In the genomic region with DNA sequence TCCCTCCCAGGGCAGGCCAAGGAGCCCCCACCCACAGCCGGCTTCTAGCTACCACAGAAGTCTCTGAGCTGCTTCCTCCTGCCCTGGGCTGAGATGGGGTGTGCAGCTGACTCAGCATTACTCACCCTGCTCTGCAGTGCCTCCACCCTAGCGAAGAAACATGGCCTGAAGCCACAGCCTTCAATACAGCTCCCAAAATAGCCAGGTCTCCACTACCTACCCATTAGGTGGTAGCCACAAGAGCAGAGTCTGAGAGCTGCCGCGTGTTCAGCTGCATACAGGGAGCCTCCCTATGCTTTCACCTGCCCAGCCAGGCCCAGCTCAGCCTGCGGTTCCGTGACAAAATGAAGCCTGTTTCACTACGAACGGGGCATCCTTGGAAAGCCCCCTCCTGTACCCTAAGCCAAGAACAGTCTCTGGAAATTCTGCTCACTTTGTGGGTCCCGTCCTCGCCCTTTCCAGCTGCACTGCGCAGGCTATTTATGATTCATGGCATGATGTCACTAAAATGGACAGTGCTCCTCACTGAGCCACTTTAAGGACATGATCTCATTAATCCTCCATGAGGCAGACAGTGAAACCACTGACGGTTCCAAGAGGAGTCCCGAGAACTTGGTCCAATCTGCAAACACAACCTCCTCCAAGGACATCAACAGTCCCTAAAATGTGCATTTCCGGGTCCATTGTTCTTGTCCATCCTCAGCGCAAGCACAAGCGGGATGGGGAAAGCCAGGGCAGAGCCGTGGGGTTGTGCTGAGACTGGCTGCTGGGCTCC, we compare ENCODE assay signal across 8 cellular contexts. TPM values are rescaled to one million over a fixed set of nuclear protein-coding genes. Genes with fewer than 3 reads are reported as not detected.
DNase-seq lines count a peak whose midpoint lies in the region; ATAC-seq and TF ChIP-seq lines count a peak whose summit lies in the region.

No MANE protein-coding gene starts in this region.

- H3K27me3 ChIP-seq in breast epithelium (no peaks in the 10 kb centered on the region), right lobe of liver (no peaks in the 10 kb centered on the region)

- DNase-seq in NK-92 treated with Interleukin-12 subunit alpha and Interleukin-12 subunit beta, amount 100 ng/mL, for 24 hours (lab: John Stamatoyannopoulos, UW), result peak; percentile 92
- no peak for DNase-seq in NK-92 (lab: John Stamatoyannopoulos, UW; ENCODE audit: unreplicated experiment)
- DNase-seq in activated CD4-positive, CD25-positive, alpha-beta regulatory T cell treated with anti-CD3 and anti-CD28 coated beads, Interleukin-2, amount 50 U/mL, for 16 hours (ENCODE audit: low read depth, low spot score), result peak; percentile 54
- DNase-seq in breast epithelium (ENCODE audit: low spot score in 2 of 2), result no peak
- DNase-seq in right lobe of liver, result peak in 2 of 3 donors; percentile 60 to 73
- DNase-seq in stimulated activated CD8-positive, alpha-beta memory T cell treated with anti-CD3 and anti-CD28 coated beads, Interleukin-12 subunit alpha, Interleukin-12 subunit beta, amount 100 ng/mL, for 4 hours (ENCODE audit: low read depth), result peak; percentile 70
- no peak for DNase-seq in NCI-H524 (lab: John Stamatoyannopoulos, UW)

- no peak for TF ChIP-seq CTCF in breast epithelium (IDR thresholded peaks at IDR 0.05)
- no peak for TF ChIP-seq CTCF in right lobe of liver (IDR thresholded peaks at IDR 0.05)

- H3K36me3 ChIP-seq in breast epithelium, result no peaks in the 10 kb centered on the region
- peaks cover 0 to 75% (median 8%) of the 10 kb centered on the region in 4 donors for H3K36me3 ChIP-seq in right lobe of liver

- intact Hi-C loops in breast epithelium (cut with DNase I; ENCODE audit: low total_unique reads), result no loop called here
- intact Hi-C loops in right lobe of liver (cut with DNase I), result no loop called here

- peak; percentile 51 for ATAC-seq in HG03457 (IDR thresholded peaks at IDR 0.05; ENCODE audit: unreplicated experiment)
- peak; percentile 58 to 69 (median 64) for ATAC-seq in right lobe of liver

- WGBS in right lobe of liver (ENCODE audit: insufficient coverage, low coverage, low lambda C conversion rate, missing lambda C conversion rate), result 53% methylated on average over 5 of the region's 17 CpGs

- no peak overlapping the region for H3K4me3 ChIP-seq in breast epithelium
- no peak overlapping the region for H3K4me3 ChIP-seq in right lobe of liver

- no peaks in the 10 kb centered on the region for H3K9me3 ChIP-seq in breast epithelium
- H3K9me3 ChIP-seq in right lobe of liver, result no peaks in the 10 kb centered on the region

- H3K27ac ChIP-seq in breast epithelium, result peak overlapping the region; percentile 22 to 66
- H3K27ac ChIP-seq in right lobe of liver, result peak overlapping the region in 2 of 3 donors; percentile 11 to 37

- TF ChIP-seq POLR2A in breast epithelium (IDR thresholded peaks at IDR 0.05), result no peak
- no peak for TF ChIP-seq POLR2A in right lobe of liver (IDR thresholded peaks at IDR 0.05)

- H3K4me1 ChIP-seq in breast epithelium (peaks cover 12 to 20% of the 10 kb centered on the region in 2 donors), right lobe of liver (no peaks in the 10 kb centered on the region)

RNA-seq across cellular contexts. Expression of gene WDR1, which starts 20.2 kb away (rescaled TPM):
- total RNA-seq in breast epithelium, result 100 to 1,000 TPM in 2 of 3 donors, 10 to 100 TPM in 1; 93.9 to 142 (median 127) TPM
- total RNA-seq in right lobe of liver, result 100 to 1,000 TPM in 1 of 6 experiments, 10 to 100 TPM in 5; 65.1 to 149 (median 76.4) TPM

Comparison
In these comparisons a context has a peak if more than half of its experiments do, and no peak if none do; other contexts are left out.
1. DNase-seq: peak in NK-92 treated with Interleukin-12 subunit alpha and Interleukin-12 subunit beta, amount 100 ng/mL, for 24 hours (single experiment), activated CD4-positive, CD25-positive, alpha-beta regulatory T cell treated with anti-CD3 and anti-CD28 coated beads, Interleukin-2, amount 50 U/mL, for 16 hours (single experiment), right lobe of liver (2 of 3) and stimulated activated CD8-positive, alpha-beta memory T cell treated with anti-CD3 and anti-CD28 coated beads, Interleukin-12 subunit alpha, Interleukin-12 subunit beta, amount 100 ng/mL, for 4 hours (single experiment); none in NK-92 (single experiment), breast epithelium (0 of 2) and NCI-H524 (0 of 2).